ENCODE assay signal across 23 cellular contexts in the genomic region with DNA sequence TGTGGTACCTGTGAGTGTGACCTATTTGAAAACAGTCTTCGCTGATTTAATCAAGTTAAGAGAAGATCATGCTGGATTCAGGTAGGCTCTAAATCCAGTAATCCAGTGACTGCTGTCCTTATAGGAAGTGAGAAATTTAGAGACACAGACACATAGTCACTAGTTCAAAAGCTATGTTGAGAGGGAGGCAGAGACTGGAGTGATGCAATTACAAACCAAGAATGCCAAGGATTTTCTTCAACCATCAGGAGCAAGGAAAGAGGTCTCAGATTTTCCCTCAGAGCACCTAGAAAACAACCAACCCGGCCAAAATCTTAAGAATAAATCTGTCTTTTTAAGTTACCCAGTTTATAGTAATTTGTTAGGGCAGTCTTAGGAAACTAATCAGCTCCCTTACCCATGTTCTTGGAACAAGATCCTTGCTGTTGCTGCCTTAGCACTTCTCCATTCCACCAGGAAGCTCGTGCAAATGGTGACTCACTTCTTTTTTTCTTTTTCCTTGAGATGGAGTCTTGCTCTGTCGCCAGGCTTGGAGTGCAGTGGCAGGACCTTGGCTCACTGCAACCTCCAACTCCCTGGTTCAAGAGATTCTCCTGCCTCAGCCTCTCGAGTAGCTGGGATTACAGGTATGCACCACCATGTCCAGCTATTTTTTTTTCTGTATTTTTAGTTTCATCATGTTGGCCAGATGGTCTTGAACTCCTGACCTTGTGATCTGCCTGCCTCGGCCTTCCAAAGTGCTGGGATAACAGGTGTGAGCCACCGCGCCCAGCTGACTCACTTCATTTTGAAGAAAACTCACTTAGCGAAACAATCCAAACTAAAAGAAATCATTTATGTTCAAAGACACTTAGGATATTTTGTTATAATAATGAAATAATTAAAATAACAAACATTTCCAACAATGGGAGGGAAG.
"Had no signal": no experiment of that assay in that cellular context is flagged by ENCODE, and none has a peak within 500 bp of the region (broad histone marks: within the 10 kb centered on the region; RNA-seq: fewer than 3 reads in every experiment).

No MANE protein-coding gene starts in this region.

- ATAC-seq: activated naive CD4-positive, alpha-beta T cell treated with anti-CD3 and anti-CD28 coated beads, Interleukin-2, amount 50 U/mL, for 72 hours; esophagus mucosa; left lung; naive thymus-derived CD4-positive, alpha-beta T cell; sciatic nerve had no signal

- H3K27ac ChIP-seq: left lung, thoracic aorta, vagina had no signal

- DNase-seq: activated T-cell treated with anti-CD3 and anti-CD28 coated beads, Interleukin-2, amount 50 U/mL, for 1 hour; central memory CD4-positive, alpha-beta T cell; effector memory CD4-positive, alpha-beta T cell; foreskin melanocyte; immature natural killer cell; left lung; naive thymus-derived CD4-positive, alpha-beta T cell; occipital lobe; posterior cingulate gyrus; stimulated activated CD4-positive, alpha-beta T cell treated with anti-CD3 and anti-CD28 coated beads, Interleukin-2, amount 100 ng/mL, for 48 hours; stimulated activated CD8-positive, alpha-beta memory T cell treated with anti-CD3 and anti-CD28 coated beads, Interleukin-4, amount 100 ng/mL, for 48 hours; stimulated activated naive CD4-positive, alpha-beta T cell had no signal

- FAIRE-seq: astrocyte, TTC549 had no signal

- H3K36me3 ChIP-seq: left lung, thoracic aorta, vagina had no signal

- H3K4me2 ChIP-seq: smooth muscle cell had no signal

- H3K27me3 ChIP-seq: vagina had no signal

- H3K4me3 ChIP-seq: left lung, lung, smooth muscle cell, thoracic aorta, vagina had no signal

- H3K36me3 Mint-ChIP-seq: activated naive CD4-positive, alpha-beta T cell treated with anti-CD3 and anti-CD28 coated beads, Interleukin-2, amount 50 U/mL, for 72 hours; immature natural killer cell; type B pancreatic cell had no signal

- H3K9me3 ChIP-seq: left lung, thoracic aorta, vagina had no signal

- H3K4me3 Mint-ChIP-seq: immature natural killer cell; naive thymus-derived CD4-positive, alpha-beta T cell; neural crest cell; type B pancreatic cell had no signal

- H3K27ac Mint-ChIP-seq: activated naive CD4-positive, alpha-beta T cell treated with anti-CD3 and anti-CD28 coated beads, Interleukin-2, amount 50 U/mL, for 72 hours; naive thymus-derived CD4-positive, alpha-beta T cell; type B pancreatic cell had no signal

- H3K9me3 Mint-ChIP-seq: activated naive CD4-positive, alpha-beta T cell treated with anti-CD3 and anti-CD28 coated beads, Interleukin-2, amount 50 U/mL, for 72 hours; neural crest cell; type B pancreatic cell had no signal
